In genomic region chr2:219045937-219046550, GRCh38 we compare ENCODE assay signal across 10 cellular contexts. TPM values are rescaled to one million over a fixed set of nuclear protein-coding genes. Genes with fewer than 3 reads are reported as not detected.
DNase-seq lines count a peak whose midpoint lies in the region; TF ChIP-seq lines count a peak whose summit lies in the region.
"Had no signal": no experiment of that assay in that cellular context is flagged by ENCODE, and none has a peak within 500 bp of the region (broad histone marks: within the 10 kb centered on the region; RNA-seq: fewer than 3 reads in every experiment).

No MANE protein-coding gene starts in this region.

- no peak overlapping the region for H3K4me2 ChIP-seq in mesendoderm (ENCODE audit: low read length)

- intact Hi-C loops in ascending aorta (cut with DNase I), result no loop called here

- no peak overlapping the region for H4K5ac ChIP-seq in mesendoderm (ENCODE audit: low read length)

- no peak overlapping the region for H2AK5ac ChIP-seq in mesendoderm (ENCODE audit: low read length)

- no peaks in the 10 kb centered on the region for H3K79me2 ChIP-seq in mesendoderm (ENCODE audit: control insufficient read depth, insufficient read depth, low read length)

- H3K4ac ChIP-seq in mesendoderm (ENCODE audit: low read depth, low read length), result no peak overlapping the region

- H3K18ac ChIP-seq in mesendoderm (ENCODE audit: low read length), result no peak overlapping the region

- H4K8ac ChIP-seq in mesendoderm (ENCODE audit: low read depth, low read length), result no peak overlapping the region

- H3K4me1 ChIP-seq in mesendoderm (ENCODE audit: control insufficient read depth, low read depth, low read length), result no peaks in the 10 kb centered on the region
- no peaks in the 10 kb centered on the region for H3K4me1 ChIP-seq in ascending aorta

- no peak overlapping the region for H2BK120ac ChIP-seq in mesendoderm (ENCODE audit: low read depth, low read length)

- DNase-seq in GM12865 (ENCODE audit: low read depth), result peak; percentile 13
- peak; percentile 33 for DNase-seq in M059J (ENCODE audit: low read depth)
- DNase-seq in astrocyte of the hippocampus (ENCODE audit: low read depth, low spot score), result peak; percentile 78
- DNase-seq in mesendoderm, result peak; percentile 68
- no peak for DNase-seq in ascending aorta (ENCODE audit: low spot score in 2 of 2)
- no peak for DNase-seq in anterior cingulate cortex (lab: John Stamatoyannopoulos, UW)
- no peak for DNase-seq in stimulated activated naive CD4-positive, alpha-beta T cell treated with Interleukin-2 at 50 U/mL for 16 hours (lab: John Stamatoyannopoulos, UW)
- DNase-seq in NCI-H1436 treated with DMSO at 0.1 percent for 48 hours (lab: John Stamatoyannopoulos, UW), result no peak
- DNase-seq: NK-92 treated with Interleukin-12 subunit alpha and Interleukin-12 subunit beta, amount 100 ng/mL, for 24 hours; stimulated activated CD4-positive, alpha-beta T cell treated with anti-CD3 and anti-CD28 coated beads, Interleukin-12 subunit alpha, Interleukin-12 subunit beta, amount 100 ng/mL, for 4 hours had no signal

- no peak overlapping the region for H3K56ac ChIP-seq in mesendoderm (ENCODE audit: low read length)

- H3K79me1 ChIP-seq in mesendoderm (ENCODE audit: low read length), result no peaks in the 10 kb centered on the region

- H3K9ac ChIP-seq in mesendoderm (ENCODE audit: low read length), result no peak overlapping the region

- H3K27me3 ChIP-seq in mesendoderm (ENCODE audit: insufficient read depth, low read length, poor library complexity) (no peaks in the 10 kb centered on the region), ascending aorta (peaks cover 6% of the 10 kb centered on the region)

- no peak for TF ChIP-seq CTCF in GM12865 (IDR thresholded peaks at IDR 0.05; ENCODE audit: insufficient read depth, low read depth, low read length, missing control alignments)
- no peak for TF ChIP-seq CTCF in ascending aorta (IDR thresholded peaks at IDR 0.05)

- H2BK5ac ChIP-seq in mesendoderm (ENCODE audit: low read length), result no peak overlapping the region

- H3K9me3 ChIP-seq in ascending aorta, result no peaks in the 10 kb centered on the region

- H2BK15ac ChIP-seq in mesendoderm (replicated peaks; ENCODE audit: low read depth), result no peak overlapping the region

- WGBS in mesendoderm (ENCODE audit: extremely low coverage, insufficient coverage, low lambda C conversion rate), result no CpG with 5 or more reads among the region's 6 CpGs

- H3K36me3 ChIP-seq in mesendoderm (ENCODE audit: control insufficient read depth, insufficient read depth, low read length), result no peaks in the 10 kb centered on the region
- no peaks in the 10 kb centered on the region for H3K36me3 ChIP-seq in ascending aorta

- H3K27ac ChIP-seq in mesendoderm (ENCODE audit: low read depth, low read length) (no peak overlapping the region), ascending aorta (no peak overlapping the region)

- no peak overlapping the region for H3K23ac ChIP-seq in mesendoderm (ENCODE audit: low read length)

- no peak overlapping the region for H3K4me3 ChIP-seq in GM12865 (ENCODE audit: low read depth, low read length)
- H3K4me3 ChIP-seq in mesendoderm (ENCODE audit: low read length), result no peak overlapping the region
- no peak overlapping the region for H3K4me3 ChIP-seq in ascending aorta

RNA-seq across cellular contexts. Expression of gene CFAP65, which starts 4.7 kb away (rescaled TPM):
- not detected in 2 replicates for total RNA-seq in M059J (2014; rRNA removed; shearing (Covaris generic))
- polyA plus RNA-seq in mesendoderm (2013, experiment 1 of 2), result 0.22 TPM
- polyA plus RNA-seq in mesendoderm (2013, experiment 2 of 2), result 0.18 TPM
- not detected for total RNA-seq in ascending aorta

RNA-seq across cellular contexts. Expression of gene IHH, which starts 14.7 kb away (rescaled TPM):
- total RNA-seq in M059J (2014; rRNA removed; shearing (Covaris generic)), result not detected in 2 replicates
- 0.01 TPM for polyA plus RNA-seq in mesendoderm (2013, experiment 1 of 2)
- 0.06 TPM for polyA plus RNA-seq in mesendoderm (2013, experiment 2 of 2)
- total RNA-seq in ascending aorta, result not detected

RNA-seq across cellular contexts. Expression of gene CRYBA2, which starts 52.8 kb away (rescaled TPM):
- total RNA-seq in M059J (2014; rRNA removed; shearing (Covaris generic)), result 0.17 TPM in 1 of 2 replicates, not detected in the other
- 0.10 TPM for polyA plus RNA-seq in mesendoderm (2013, experiment 1 of 2)
- polyA plus RNA-seq in mesendoderm (2013, experiment 2 of 2), result not detected
- total RNA-seq in ascending aorta, result not detected

Comparison
In these comparisons a context has a peak if more than half of its experiments do, and no peak if none do; other contexts are left out.
1. DNase-seq: peak in GM12865 (single experiment), M059J (single experiment), astrocyte of the hippocampus (single experiment) and mesendoderm (single experiment); none in ascending aorta (0 of 2), anterior cingulate cortex (0 of 58), stimulated activated naive CD4-positive, alpha-beta T cell treated with Interleukin-2 at 50 U/mL for 16 hours (single experiment) and NCI-H1436 treated with DMSO at 0.1 percent for 48 hours (single experiment).